In the genomic region with DNA sequence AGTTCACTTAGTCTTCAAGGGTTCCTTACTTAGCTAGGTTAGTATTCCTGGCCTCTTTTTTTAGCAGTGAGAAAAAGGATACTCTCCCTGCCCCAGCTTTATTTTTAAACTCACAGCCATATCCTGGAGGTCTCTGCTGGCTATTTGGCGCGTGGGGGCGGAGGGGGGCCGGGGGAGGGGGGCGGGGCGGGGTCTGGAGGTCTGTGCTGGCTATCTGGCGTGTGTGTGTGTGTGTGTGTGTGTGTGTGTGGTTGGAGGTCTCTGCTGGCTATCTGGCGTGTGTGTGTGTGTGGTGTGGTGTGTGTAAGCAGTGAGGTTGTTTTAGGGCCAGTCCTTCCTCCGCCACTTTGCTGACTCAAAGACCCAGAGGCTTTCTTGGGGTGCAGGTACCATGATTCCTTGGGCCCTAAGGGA, we compare ENCODE assay signal across 8 cellular contexts. TPM values are rescaled to one million over a fixed set of nuclear protein-coding genes. Genes with fewer than 3 reads are reported as not detected.
DNase-seq lines count a peak whose midpoint lies in the region; ATAC-seq and TF ChIP-seq lines count a peak whose summit lies in the region.

No MANE protein-coding gene starts in this region.

- H3K36me3 ChIP-seq in NT2/D1 (ENCODE audit: insufficient read depth, insufficient read length, low read length) (no peaks in the 10 kb centered on the region), esophagus squamous epithelium (no peaks in the 10 kb centered on the region), neuronal stem cell (replicated peaks in 1 of 2; ENCODE audit: control insufficient read depth in 2 of 2, insufficient read depth in 2 of 2, low read length in 2 of 2) (no peaks in the 10 kb centered on the region)

- intact Hi-C loops in esophagus squamous epithelium (cut with DNase I), result no loop called here

- H3K27ac ChIP-seq in esophagus squamous epithelium (peak overlapping the region in 2 of 4 donors; percentile 57 to 67), neuronal stem cell (replicated peaks; ENCODE audit: low read length) (peak overlapping the region; percentile 25)

- H2AFZ ChIP-seq in neuronal stem cell (ENCODE audit: low read length), result peak overlapping the region; percentile 96

- no peak overlapping the region for H3K14ac ChIP-seq in neuronal stem cell (ENCODE audit: low read length)

- TF ChIP-seq POLR2A in esophagus squamous epithelium (IDR thresholded peaks at IDR 0.05), result no peak

- no peak overlapping the region for H2BK12ac ChIP-seq in neuronal stem cell (ENCODE audit: low read length)

- DNase-seq in Daoy (ENCODE audit: low read depth) (peak; percentile 43), NT2/D1 (ENCODE audit: low read depth, low spot score) (no peak), esophagus squamous epithelium (lab: John Stamatoyannopoulos, UW) (no peak), neuronal stem cell (ENCODE audit: low spot score) (no peak), middle frontal gyrus (ENCODE audit: extremely low spot score, low spot score) (no peak)
- DNase-seq in activated CD8-positive, alpha-beta memory T cell treated with anti-CD3 and anti-CD28 coated beads, Interleukin-2, amount 50 U/mL, for 4 hours, result no peak

- no peak overlapping the region for H4K91ac ChIP-seq in neuronal stem cell (ENCODE audit: low read depth, low read length, poor library complexity)

- H3K9me3 ChIP-seq in NT2/D1 (ENCODE audit: insufficient read depth, low read length), result no peaks in the 10 kb centered on the region
- no peaks in the 10 kb centered on the region for H3K9me3 ChIP-seq in esophagus squamous epithelium
- H3K9me3 ChIP-seq in neuronal stem cell (replicated peaks in 1 of 2; ENCODE audit: control insufficient read depth in 2 of 2, insufficient read depth in 1 of 2, low read depth in 1 of 2, low read length in 2 of 2), result no peaks in the 10 kb centered on the region

- H3K4me3 ChIP-seq in NT2/D1 (ENCODE audit: insufficient read length, low read depth) (peak overlapping the region; percentile 66), esophagus squamous epithelium (peak overlapping the region; percentile 48 to 73 (median 54)), neuronal stem cell (ENCODE audit: low read length in 2 of 2) (peak overlapping the region; percentile 53 to 91)

- H4K8ac ChIP-seq in neuronal stem cell (ENCODE audit: low read depth, low read length), result no peak overlapping the region

- H3K27me3 ChIP-seq in NT2/D1 (ENCODE audit: insufficient read depth, insufficient read length) (peaks cover 15% of the 10 kb centered on the region), esophagus squamous epithelium (peaks cover 0 to 9% (median 0%) of the 10 kb centered on the region in 4 donors), neuronal stem cell (ENCODE audit: control insufficient read depth in 3 of 3, insufficient read depth in 3 of 3, low read depth in 1 of 3, low read length in 3 of 3) (peaks cover 0 to 37% (median 11%) of the 10 kb centered on the region in 3 experiments)

- H2BK5ac ChIP-seq in neuronal stem cell (ENCODE audit: low read length), result peak overlapping the region; percentile 82

- H3K79me1 ChIP-seq in neuronal stem cell (ENCODE audit: low read depth, low read length), result no peaks in the 10 kb centered on the region

- H3K9ac ChIP-seq in NT2/D1 (ENCODE audit: insufficient read length, low read depth) (peak overlapping the region; percentile 78), neuronal stem cell (ENCODE audit: low read depth, low read length, poor library complexity) (peak overlapping the region; percentile 37)

- ATAC-seq in HG02981 (IDR thresholded peaks at IDR 0.05; ENCODE audit: unreplicated experiment) (no peak), HG03196 (IDR thresholded peaks at IDR 0.05; ENCODE audit: unreplicated experiment) (no peak)

- H3K4me1 ChIP-seq in NT2/D1 (ENCODE audit: insufficient read depth, insufficient read length) (no peaks in the 10 kb centered on the region), esophagus squamous epithelium (peaks cover 0 to 18% (median 0%) of the 10 kb centered on the region in 3 donors), neuronal stem cell (ENCODE audit: control insufficient read depth in 2 of 2, insufficient read depth in 1 of 2, low read depth in 1 of 2, low read length in 2 of 2) (peaks cover 0 to 3% of the 10 kb centered on the region in 2 donors)

- H2BK120ac ChIP-seq in neuronal stem cell (ENCODE audit: low read depth, low read length), result peak overlapping the region; percentile 95

- no peak for TF ChIP-seq CTCF in esophagus squamous epithelium (IDR thresholded peaks at IDR 0.05)

- no peak overlapping the region for H2AK5ac ChIP-seq in neuronal stem cell (ENCODE audit: low read depth, low read length)

- peak overlapping the region; percentile 76 for H3K4me2 ChIP-seq in neuronal stem cell (ENCODE audit: insufficient read depth, low read length, poor library complexity, severe bottlenecking)

- 0 to 3% methylated on average over 7 to 8 of the region's 9 CpGs for WGBS in esophagus squamous epithelium, 2 donors
- no CpG with 5 or more reads among the region's 9 CpGs for WGBS in neuronal stem cell (ENCODE audit: extremely low coverage in 2 of 2, insufficient read length in 2 of 2, insufficient replicate concordance in 1 of 2), 2 donors

- peak overlapping the region; percentile 39 for H2BK15ac ChIP-seq in neuronal stem cell (ENCODE audit: low read length)

- peak overlapping the region; percentile 93 for H3K18ac ChIP-seq in neuronal stem cell (ENCODE audit: low read length)

- no peak overlapping the region for H3K4ac ChIP-seq in neuronal stem cell (ENCODE audit: low read length)

- no peak overlapping the region for H3K23ac ChIP-seq in neuronal stem cell (ENCODE audit: low read depth, low read length, poor library complexity)

RNA-seq across cellular contexts. Expression of gene PLAAT1, which starts 0.6 kb away (rescaled TPM):
- 8.6 and 9.4 TPM in 2 replicates for total RNA-seq in Daoy (2014; rRNA removed; shearing (Covaris generic))
- total RNA-seq in esophagus squamous epithelium, result 10 to 100 TPM in 1 of 4 donors, 1 to 10 TPM in 3; 3.4 to 10.2 (median 5.9) TPM
- polyA plus RNA-seq in neuronal stem cell (2013, experiment 1 of 2), result 2.5 TPM
- 2.7 TPM for polyA plus RNA-seq in neuronal stem cell (2013, experiment 2 of 2)
